Comparison of ENCODE assay signal across 21 cellular contexts in the genomic region with DNA sequence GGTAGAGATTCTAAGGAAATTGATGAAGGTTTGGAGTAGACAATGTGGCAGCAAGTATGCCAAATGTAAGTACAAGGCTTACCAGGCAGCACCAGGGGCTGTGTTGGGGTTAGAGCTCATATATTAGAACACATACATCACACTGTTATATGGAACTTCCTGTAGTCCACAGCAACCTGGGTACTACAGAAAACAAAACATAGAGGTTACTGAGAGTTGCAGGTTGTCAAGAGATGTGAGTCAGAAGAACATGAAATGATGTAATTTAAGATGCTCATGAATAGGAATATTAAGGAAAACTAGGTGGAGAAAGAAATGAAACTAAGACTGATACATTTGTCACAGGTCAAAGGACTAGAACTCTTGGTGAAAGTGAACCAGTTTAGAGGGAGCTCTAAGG. TPM values are rescaled to one million over a fixed set of nuclear protein-coding genes. Genes with fewer than 3 reads are reported as not detected.
"Had no signal": no experiment of that assay in that cellular context is flagged by ENCODE, and none has a peak within 500 bp of the region (broad histone marks: within the 10 kb centered on the region; RNA-seq: fewer than 3 reads in every experiment).

No MANE protein-coding gene starts in this region.

- ATAC-seq: activated CD4-positive, CD25-positive, alpha-beta regulatory T cell treated with anti-CD3 and anti-CD28 coated beads, Interleukin-2, amount 50 U/mL, for 24 hours; gastroesophageal sphincter; heart left ventricle; left lobe of liver; lower lobe of right lung; naive thymus-derived CD4-positive, alpha-beta T cell; stimulated activated naive B cell treated with anti-CD40 and anti-IgM and Interleukin-4, amounts not matched to agents 10 μg/mL and 1 μg/mL and 100 μg/mL, for 72 hours had no signal

- H3K27ac ChIP-seq: esophagus squamous epithelium, gastroesophageal sphincter, heart left ventricle, lower lobe of right lung, transverse colon, VCaP had no signal

- H3K27me3 ChIP-seq: esophagus squamous epithelium, gastroesophageal sphincter, transverse colon had no signal

- H3K4me1 ChIP-seq: esophagus squamous epithelium, heart left ventricle, lower lobe of right lung, transverse colon had no signal

- H3K36me3 ChIP-seq: esophagus squamous epithelium, gastroesophageal sphincter, heart left ventricle, lower lobe of right lung, transverse colon had no signal

- FAIRE-seq: colon, endothelial cell of umbilical vein, urothelium cell line had no signal

- H3K4me3 ChIP-seq: esophagus squamous epithelium, gastroesophageal sphincter, heart left ventricle, lower lobe of right lung, transverse colon had no signal

- DNase-seq: activated CD4-positive, alpha-beta T cell treated with anti-CD3 and anti-CD28 coated beads, Interleukin-2, amount 50 U/mL, for 1 hour; activated gamma-delta T cell treated with Interleukin-2 at 50 U/mL for 16 hours; activated T-cell treated with anti-CD3 and anti-CD28 coated beads, Interleukin-2, amount 50 U/mL, for 1 hour; effector memory CD4-positive, alpha-beta T cell; esophagus squamous epithelium; heart left ventricle; islet precursor cell; lower lobe of right lung; naive thymus-derived CD4-positive, alpha-beta T cell; stimulated activated CD4-positive, alpha-beta T cell treated with anti-CD3 and anti-CD28 coated beads, Interleukin-2, amount 100 ng/mL, for 48 hours; stimulated activated CD8-positive, alpha-beta memory T cell treated with anti-CD3 and anti-CD28 coated beads, Interleukin-4, amount 100 ng/mL, for 48 hours; stimulated activated naive B cell treated with anti-CD40 and anti-IgM and Interleukin-4, amounts not matched to agents 10 μg/mL and 1 μg/mL and 100 μg/mL, for 72 hours; transverse colon had no signal

- H3K9me3 ChIP-seq: esophagus squamous epithelium, gastroesophageal sphincter, heart left ventricle, lower lobe of right lung, transverse colon had no signal

RNA-seq across cellular contexts. Expression of gene FAT3, which starts 22.0 kb away (rescaled TPM):
- total RNA-seq: dermis microvascular lymphatic vessel endothelial cell; naive thymus-derived CD4-positive, alpha-beta T cell had no signal
- polyA plus RNA-seq: naive thymus-derived CD4-positive, alpha-beta T cell had no signal
